ENCODE assay signal across 9 cellular contexts in the genomic region with DNA sequence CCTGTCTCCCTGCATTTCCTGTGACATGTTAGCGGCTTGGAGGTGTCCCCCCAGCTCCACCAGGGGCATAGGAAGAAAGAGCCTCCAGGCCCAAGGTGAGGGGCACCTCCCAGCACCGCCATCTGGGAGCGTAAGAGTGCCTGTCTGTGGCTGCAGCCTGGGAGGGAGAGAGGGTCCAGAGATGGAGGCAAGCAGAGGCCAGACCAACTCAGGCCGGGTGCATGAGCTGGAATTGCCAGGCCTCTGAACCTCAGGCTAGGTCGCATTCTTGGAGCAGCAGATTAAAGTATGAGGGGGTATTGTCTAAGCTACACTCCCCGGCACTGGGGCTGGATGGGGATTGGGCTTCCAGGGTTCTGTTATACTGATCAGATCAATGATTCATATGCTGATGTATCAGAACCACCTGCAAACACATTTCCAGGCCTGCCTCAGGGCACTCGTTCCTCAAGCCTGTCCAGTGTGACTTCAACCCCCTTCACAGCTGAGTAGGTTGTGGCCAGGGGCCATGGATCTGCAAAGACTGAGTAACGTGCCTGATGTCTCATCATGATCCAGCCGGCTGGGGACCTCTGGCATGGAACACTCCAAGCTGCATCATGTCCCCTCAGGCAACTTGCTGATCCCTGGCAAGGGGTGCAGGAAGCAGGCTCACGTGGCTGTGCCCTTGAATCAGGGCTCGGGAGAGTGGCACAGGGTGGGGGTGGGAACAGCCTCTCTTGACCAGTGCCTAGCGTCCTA.
A peak's percentile ranks its signal among the peaks of the same experiment; 100 is the strongest.
DNase-seq lines count a peak whose midpoint lies in the region; ATAC-seq and TF ChIP-seq lines count a peak whose summit lies in the region.
"Had no signal": no experiment of that assay in that cellular context is flagged by ENCODE, and none has a peak within 500 bp of the region (broad histone marks: within the 10 kb centered on the region; RNA-seq: fewer than 3 reads in every experiment).

No MANE protein-coding gene starts in this region.

- no peaks in the 10 kb centered on the region for H3K27me3 ChIP-seq in CD8-positive, alpha-beta T cell (ENCODE audit: insufficient read depth, low read length)
- no peaks in the 10 kb centered on the region for H3K27me3 ChIP-seq in MG63

- no peaks in the 10 kb centered on the region for H3K9me3 ChIP-seq in CD8-positive, alpha-beta T cell (ENCODE audit: low read length)
- H3K9me3 ChIP-seq in MG63, result no peaks in the 10 kb centered on the region

- no peak for DNase-seq in CD8-positive, alpha-beta T cell
- DNase-seq in MG63 (peak; percentile 94), dedifferentiated amniotic fluid mesenchymal stem cell (ENCODE audit: extremely low spot score) (peak; percentile 49), NCI-H446 (lab: John Stamatoyannopoulos, UW) (no peak), cerebellum (ENCODE audit: low spot score) (no peak)
- no peak for DNase-seq in natural killer cell treated with Interleukin-12 subunit alpha and Interleukin-12 subunit beta and Interleukin-15 and Interleukin-18, amount 100 ng/mL, for 72 hours (ENCODE audit: low spot score)

- no peak overlapping the region for H3K27ac ChIP-seq in CD8-positive, alpha-beta T cell (ENCODE audit: low read depth, low read length)

- intact Hi-C loops in CD8-positive, alpha-beta T cell (cut with DNase I, micrococcal nuclease), result loop anchor here in 1 of 2 experiments (1.0 kb wide), 1 partner anchor 131 kb away; no protein-coding TSS in a partner anchor

- CTCF ChIA-PET in CD8-positive, alpha-beta T cell (lab: Charles Lee), result no interaction called here

- POLR2A ChIA-PET in CD8-positive, alpha-beta T cell (lab: Charles Lee), result interaction anchor here (0.9 to 1.3 kb wide), 2 partner anchors 130 to 131 kb away, joined by 4 to 5 read pairs; partner anchors contain the start of gene RHOB

- H3K4me1 Mint-ChIP-seq in CD8-positive, alpha-beta T cell (ENCODE audit: low read depth), result peaks cover 13% of the 10 kb centered on the region
- peaks cover 24 to 25% of the 10 kb centered on the region in 2 donors for H3K4me1 Mint-ChIP-seq in natural killer cell treated with Interleukin-12 subunit alpha and Interleukin-12 subunit beta and Interleukin-15 and Interleukin-18, amount 100 ng/mL, for 72 hours (ENCODE audit: low read depth in 2 of 2)

- H3K4me3 ChIP-seq in CD8-positive, alpha-beta T cell (ENCODE audit: low read depth, low read length), result no peak overlapping the region
- H3K4me3 ChIP-seq in MG63, result no peak overlapping the region

- TF ChIP-seq CTCF in CD8-positive, alpha-beta T cell (IDR thresholded peaks at IDR 0.05), result no peak

- H3K36me3 Mint-ChIP-seq in CD8-positive, alpha-beta T cell, result peaks cover 4% of the 10 kb centered on the region
- H3K36me3 Mint-ChIP-seq in natural killer cell treated with Interleukin-12 subunit alpha and Interleukin-12 subunit beta and Interleukin-15 and Interleukin-18, amount 100 ng/mL, for 72 hours, result peaks cover 10% of the 10 kb centered on the region
- H3K36me3 Mint-ChIP-seq: IgD-negative memory B cell had no signal

- no peaks in the 10 kb centered on the region for H3K27me3 Mint-ChIP-seq in CD8-positive, alpha-beta T cell (ENCODE audit: low read depth)
- H3K27me3 Mint-ChIP-seq in natural killer cell treated with Interleukin-12 subunit alpha and Interleukin-12 subunit beta and Interleukin-15 and Interleukin-18, amount 100 ng/mL, for 72 hours, result no peaks in the 10 kb centered on the region
- H3K27me3 Mint-ChIP-seq: IgD-negative memory B cell had no signal

- H3K27ac Mint-ChIP-seq in CD8-positive, alpha-beta T cell, result no peak overlapping the region
- peak overlapping the region; percentile 99 to 100 for H3K27ac Mint-ChIP-seq in natural killer cell treated with Interleukin-12 subunit alpha and Interleukin-12 subunit beta and Interleukin-15 and Interleukin-18, amount 100 ng/mL, for 72 hours

- H3K4me1 ChIP-seq in CD8-positive, alpha-beta T cell (ENCODE audit: insufficient read depth, low read length), result peaks cover 8% of the 10 kb centered on the region

- H3K4me3 Mint-ChIP-seq in CD8-positive, alpha-beta T cell, result peak overlapping the region; percentile 35
- no peak overlapping the region for H3K4me3 Mint-ChIP-seq in natural killer cell treated with Interleukin-12 subunit alpha and Interleukin-12 subunit beta and Interleukin-15 and Interleukin-18, amount 100 ng/mL, for 72 hours

- no peaks in the 10 kb centered on the region for H3K36me3 ChIP-seq in CD8-positive, alpha-beta T cell (ENCODE audit: insufficient read depth, low read length)
- H3K36me3 ChIP-seq in MG63, result no peaks in the 10 kb centered on the region

- no peak for ATAC-seq in CD8-positive, alpha-beta T cell
- no peak for ATAC-seq in natural killer cell treated with Interleukin-12 subunit alpha and Interleukin-12 subunit beta and Interleukin-15 and Interleukin-18, amount 100 ng/mL, for 72 hours
- ATAC-seq in HG03175 (IDR thresholded peaks at IDR 0.05; ENCODE audit: unreplicated experiment), result no peak
- ATAC-seq in GM21528 (IDR thresholded peaks at IDR 0.05; ENCODE audit: low FRiP score, unreplicated experiment), result no peak

- H3K9me3 Mint-ChIP-seq in CD8-positive, alpha-beta T cell, result peaks cover 2% of the 10 kb centered on the region
- peaks cover 8% of the 10 kb centered on the region for H3K9me3 Mint-ChIP-seq in natural killer cell treated with Interleukin-12 subunit alpha and Interleukin-12 subunit beta and Interleukin-15 and Interleukin-18, amount 100 ng/mL, for 72 hours
- H3K9me3 Mint-ChIP-seq: IgD-negative memory B cell had no signal

Comparison
In these comparisons a context has a peak if more than half of its experiments do, and no peak if none do; other contexts are left out.
1. DNase-seq: peak in MG63 (single experiment) and dedifferentiated amniotic fluid mesenchymal stem cell (single experiment); none in CD8-positive, alpha-beta T cell (0 of 7), natural killer cell treated with Interleukin-12 subunit alpha and Interleukin-12 subunit beta and Interleukin-15 and Interleukin-18, amount 100 ng/mL, for 72 hours (single experiment), NCI-H446 (0 of 2) and cerebellum (single experiment).